In genomic region chr5:73605223-73606087, GRCh38 we compare ENCODE assay signal across 13 cellular contexts. TPM values are rescaled to one million over a fixed set of nuclear protein-coding genes. Genes with fewer than 3 reads are reported as not detected.
A peak's percentile ranks its signal among the peaks of the same experiment; 100 is the strongest.
DNase-seq lines count a peak whose midpoint lies in the region; ATAC-seq and TF ChIP-seq lines count a peak whose summit lies in the region.
"Had no signal": no experiment of that assay in that cellular context is flagged by ENCODE, and none has a peak within 500 bp of the region (broad histone marks: within the 10 kb centered on the region; RNA-seq: fewer than 3 reads in every experiment).

No MANE protein-coding gene starts in this region.

- H4K20me1 ChIP-seq in mammary epithelial cell (ENCODE audit: insufficient read depth, low read length), result no peaks in the 10 kb centered on the region

- H2AFZ ChIP-seq in mammary epithelial cell (ENCODE audit: low read depth, low read length), result no peak overlapping the region

- H3K79me2 ChIP-seq in mammary epithelial cell (ENCODE audit: insufficient read depth, low read length), result no peaks in the 10 kb centered on the region

- peak; percentile 76 for DNase-seq in HT-29 (ENCODE audit: low spot score)
- peak; percentile 82 for DNase-seq in mammary epithelial cell
- DNase-seq in left lobe of liver (ENCODE audit: low spot score), result no peak
- no peak for DNase-seq in cortex of kidney (lab: John Stamatoyannopoulos, UW)
- no peak for DNase-seq in hippocampal formation (lab: John Stamatoyannopoulos, UW)
- DNase-seq in NCI-H82 (lab: John Stamatoyannopoulos, UW), result no peak
- no peak for DNase-seq in NCI-H82 treated with DMSO at 0.1 percent for 48 hours (lab: John Stamatoyannopoulos, UW; ENCODE audit: unreplicated experiment)
- DNase-seq: cerebellar nuclear complex; erythroblast; nucleus accumbens; stimulated activated CD4-positive, alpha-beta T cell treated with anti-CD3 and anti-CD28 coated beads, Interleukin-12 subunit alpha, Interleukin-12 subunit beta, amount 100 ng/mL, for 4 hours; substantia nigra had no signal

- no peak for TF ChIP-seq CTCF in 22Rv1 (IDR thresholded peaks at IDR 0.05)
- TF ChIP-seq CTCF in mammary epithelial cell (conservative IDR thresholded peaks at IDR 0.05 in 1 of 2, IDR thresholded peaks at IDR 0.05 in 1 of 2; ENCODE audit: extremely low read depth in 1 of 2, insufficient read depth in 1 of 2, low read depth in 1 of 2, low read length in 2 of 2), result no peak

- dilution Hi-C loops in mammary epithelial cell (cut with HindIII; ENCODE audit: low sequenced_read_pairs), result no loop called here

- intact Hi-C loops in mammary epithelial cell (cut with micrococcal nuclease), result no loop called here

- no peak overlapping the region for H3K9ac ChIP-seq in mammary epithelial cell (ENCODE audit: insufficient read depth, low read length)

- in situ Hi-C loops in mammary epithelial cell (cut with MboI; ENCODE audit: low sequenced_read_pairs in 2 of 2), result no loop called here

- no peaks in the 10 kb centered on the region for H3K36me3 ChIP-seq in mammary epithelial cell (ENCODE audit: insufficient read depth, low read length)

- no peak overlapping the region for H3K4me2 ChIP-seq in mammary epithelial cell (ENCODE audit: insufficient read depth, low read depth, low read length)

- WGBS in mammary epithelial cell (ENCODE audit: low coverage, missing lambda C conversion rate), result 78% methylated on average over 8 of the region's 8 CpGs

- H3K27me3 ChIP-seq in mammary epithelial cell (ENCODE audit: insufficient read depth, low read length), result no peaks in the 10 kb centered on the region

- no peak overlapping the region for H3K4me3 ChIP-seq in mammary epithelial cell (replicated peaks in 1 of 3; ENCODE audit: insufficient read depth in 1 of 3, low read depth in 2 of 3, low read length in 3 of 3)

- no TSS peak for BruUV-seq in mammary epithelial cell (replicated peaks; lab: Mats Ljungman, UMichigan)

- peak; percentile 93 for ATAC-seq in left lobe of liver

- peaks cover 11% of the 10 kb centered on the region for H3K4me1 ChIP-seq in mammary epithelial cell (ENCODE audit: insufficient read depth, low read length)

- H3K9me3 ChIP-seq in mammary epithelial cell (replicated peaks; ENCODE audit: insufficient read depth, low read length), result peaks cover 7% of the 10 kb centered on the region

- CTCF ChIA-PET in mammary epithelial cell (lab: Charles Lee; ENCODE audit: low non-redundant PET), result interaction anchor here (0.7 kb wide), 1 partner anchor 14 kb away, joined by 3 read pairs; no protein-coding TSS in a partner anchor

- H3K27ac ChIP-seq in 22Rv1 (peak overlapping the region; percentile 52), mammary epithelial cell (ENCODE audit: insufficient read depth, low read depth, low read length) (no peak overlapping the region)

RNA-seq across cellular contexts. Expression of gene ARHGEF28, which starts 20.5 kb away (rescaled TPM):
- 20.1 and 36.5 TPM in 2 replicates for total RNA-seq in HT-29 (2014; rRNA removed; shearing (Covaris generic))
- total RNA-seq in mammary epithelial cell (10 to 100 TPM; 74.0 to 96.1 TPM), left lobe of liver (14.4 TPM)
- polyA plus RNA-seq in mammary epithelial cell, result 7.5 TPM
- polyA minus RNA-seq in mammary epithelial cell, result 49.6 TPM

RNA-seq across cellular contexts. Expression of gene UTP15, which starts 39.9 kb away (rescaled TPM):
- total RNA-seq in HT-29 (2014; rRNA removed; shearing (Covaris generic)), result 24.1 and 36.8 TPM in 2 replicates
- total RNA-seq in mammary epithelial cell, result 10 to 100 TPM; 38.7 to 41.5 TPM
- 15.7 TPM for polyA plus RNA-seq in mammary epithelial cell
- 19.2 TPM for polyA minus RNA-seq in mammary epithelial cell
- total RNA-seq in left lobe of liver, result 8.6 TPM

RNA-seq across cellular contexts. Expression of gene ANKRA2, which starts 40.0 kb away (rescaled TPM):
- total RNA-seq in HT-29 (2014; rRNA removed; shearing (Covaris generic)), result 5.2 and 5.7 TPM in 2 replicates
- total RNA-seq in mammary epithelial cell (10 to 100 TPM; 17.5 to 25.3 TPM), left lobe of liver (10.6 TPM)
- polyA plus RNA-seq in mammary epithelial cell, result 6.3 TPM
- polyA minus RNA-seq in mammary epithelial cell, result 2.4 TPM

Comparison
In these comparisons a context has a peak if more than half of its experiments do, and no peak if none do; other contexts are left out.
1. DNase-seq: peak in HT-29 (single experiment) and mammary epithelial cell (single experiment); none in left lobe of liver (single experiment), cortex of kidney (single experiment), hippocampal formation (0 of 2), NCI-H82 (single experiment) and NCI-H82 treated with DMSO at 0.1 percent for 48 hours (single experiment).